In genomic region chr11:30346068-30346688, GRCh38 we compare ENCODE assay signal across 8 cellular contexts. TPM values are rescaled to one million over a fixed set of nuclear protein-coding genes. Genes with fewer than 3 reads are reported as not detected.
DNase-seq lines count a peak whose midpoint lies in the region; ATAC-seq, FAIRE-seq and TF ChIP-seq lines count a peak whose summit lies in the region.

No MANE protein-coding gene starts in this region.

- WGBS in IMR-90 (ENCODE audit: extremely low coverage in 2 of 2, insufficient read length in 1 of 2), 2 experiments: no CpG with 5 or more reads among the region's 5 CpGs
- 66% methylated on average over 2 of the region's 5 CpGs; no CpG with 5 or more reads in 1 of the 2 experiments for WGBS in endodermal cell (ENCODE audit: insufficient coverage in 1 of 2, insufficient read length in 1 of 2), 2 experiments

- H3K4ac ChIP-seq in IMR-90 (ENCODE audit: low read depth, low read length): no peak overlapping the region

- in situ Hi-C loops in IMR-90 (cut with MboI; ENCODE audit: low sequenced_read_pairs): loop anchor here (10.0 kb wide), 1 partner anchor 579 kb away; no protein-coding TSS in a partner anchor

- no peak overlapping the region for H3K23ac ChIP-seq in IMR-90 (ENCODE audit: low read depth, low read length)

- H3K27ac ChIP-seq in IMR-90 (ENCODE audit: insufficient read depth, low read length) (no peak overlapping the region), OCI-LY3 (ENCODE audit: low read length) (no peak overlapping the region), endodermal cell (ENCODE audit: low read depth, low read length) (no peak overlapping the region)

- no peak overlapping the region for H3K14ac ChIP-seq in IMR-90 (replicated peaks; ENCODE audit: low read depth, low read length)

- no peak overlapping the region for H3K4me3 Mint-ChIP-seq in endodermal cell
- H3K4me3 Mint-ChIP-seq in naive B cell: no peak overlapping the region

- intact Hi-C loops in IMR-90 (cut with micrococcal nuclease): loop anchor here (1.0 to 2.0 kb wide), 4 partner anchors 307 to 572 kb away; no protein-coding TSS in a partner anchor

- no peak overlapping the region for H2BK120ac ChIP-seq in IMR-90 (ENCODE audit: low read depth, low read length)

- H4K20me1 ChIP-seq in IMR-90 (ENCODE audit: insufficient read depth, low read length) (no peaks in the 10 kb centered on the region), OCI-LY3 (ENCODE audit: insufficient read depth, low read length) (no peaks in the 10 kb centered on the region)

- H3K36me3 ChIP-seq in IMR-90 (ENCODE audit: control insufficient read depth, insufficient read depth, low read length) (no peaks in the 10 kb centered on the region), OCI-LY3 (replicated peaks; ENCODE audit: low read depth, low read length) (peaks cover 24% of the 10 kb centered on the region), endodermal cell (ENCODE audit: control insufficient read depth, insufficient read depth, low read length) (no peaks in the 10 kb centered on the region)

- H3K27me3 Mint-ChIP-seq in endodermal cell (ENCODE audit: insufficient read depth) (no peaks in the 10 kb centered on the region), naive B cell (no peaks in the 10 kb centered on the region)

- H2AFZ ChIP-seq in IMR-90 (replicated peaks; ENCODE audit: low read length, poor library complexity) (no peak overlapping the region), OCI-LY3 (ENCODE audit: low read depth, low read length) (no peak overlapping the region)

- peak; percentile 55 for FAIRE-seq in D721Med (lab: Jason Lieb, UNC)

- CTCF ChIA-PET in IMR-90 (lab: Yijun Ruan, JAX): interaction anchor here (0.6 to 0.8 kb wide), 2 partner anchors 513 to 568 kb away, joined by 4 to 6 read pairs; no protein-coding TSS in a partner anchor

- H3K36me3 Mint-ChIP-seq in endodermal cell (ENCODE audit: low read depth) (no peaks in the 10 kb centered on the region), naive B cell (peaks cover 0 to 7% of the 10 kb centered on the region in 2 donors)

- H3K4me1 Mint-ChIP-seq in endodermal cell (peaks cover 2% of the 10 kb centered on the region), naive B cell (peaks cover 21 to 44% (median 26%) of the 10 kb centered on the region in 3 donors)

- ATAC-seq in IMR-90 (ENCODE audit: low read depth): peak; percentile 63
- no peak for ATAC-seq in naive B cell (ENCODE audit: low read depth in 2 of 2)
- ATAC-seq in HG03565 (IDR thresholded peaks at IDR 0.05; ENCODE audit: unreplicated experiment): no peak

- H3K9me3 ChIP-seq in IMR-90 (ENCODE audit: control insufficient read depth, insufficient read depth, low read length) (no peaks in the 10 kb centered on the region), OCI-LY3 (ENCODE audit: insufficient read depth, low read length) (peaks cover 4% of the 10 kb centered on the region; the same call in 1 of the 2 replicates), endodermal cell (ENCODE audit: control insufficient read depth, low read length) (peaks cover 6% of the 10 kb centered on the region)

- H3K18ac ChIP-seq in IMR-90 (ENCODE audit: low read depth, low read length): no peak overlapping the region

- no peak overlapping the region for H2BK15ac ChIP-seq in IMR-90 (ENCODE audit: low read depth, low read length)

- H4K5ac ChIP-seq in IMR-90 (ENCODE audit: low read depth, low read length): no peak overlapping the region

- no peak overlapping the region for H3K27ac Mint-ChIP-seq in endodermal cell
- H3K27ac Mint-ChIP-seq in naive B cell: no peak overlapping the region

- TF ChIP-seq POLR2A in IMR-90 (IDR thresholded peaks at IDR 0.05; ENCODE audit: low read depth, low read length): no peak

- no peak overlapping the region for H2BK20ac ChIP-seq in IMR-90 (ENCODE audit: low read depth, low read length)

- no peak overlapping the region for H4K8ac ChIP-seq in IMR-90 (ENCODE audit: low read depth in 2 of 2, low read length in 2 of 2)

- DNase-seq in D721Med (ENCODE audit: insufficient read length, low spot score) (no peak), IMR-90 (peak; percentile 62), endodermal cell (no peak), naive B cell (peak; percentile 43), C1 segment of cervical spinal cord (lab: John Stamatoyannopoulos, UW) (no peak)
- DNase-seq in activated T-cell treated with anti-CD3 and anti-CD28 coated beads, Interleukin-2, amount 50 U/mL, for 48 hours: no peak

- H3K9me3 Mint-ChIP-seq in endodermal cell (no peaks in the 10 kb centered on the region), naive B cell (peaks cover 0 to 4% (median 0%) of the 10 kb centered on the region in 7 donors)

- H3K9me1 ChIP-seq in IMR-90 (ENCODE audit: insufficient read depth, low read length): peaks cover 2% of the 10 kb centered on the region; the same call in 1 of the 2 replicates

- POLR2A ChIA-PET in IMR-90 (lab: Charles Lee; ENCODE audit: unreplicated experiment): no interaction called here

- H3K56ac ChIP-seq in IMR-90 (ENCODE audit: extremely low read depth, insufficient read depth, low read length): no peak overlapping the region

- no peak overlapping the region for H3K9ac ChIP-seq in IMR-90 (ENCODE audit: low read depth, low read length)
- H3K9ac ChIP-seq in OCI-LY3 (ENCODE audit: low read length): no peak overlapping the region
- no peak overlapping the region for H3K9ac ChIP-seq in endodermal cell (ENCODE audit: extremely low read depth, low read length, poor library complexity, severe bottlenecking)

- H3K4me3 ChIP-seq in IMR-90 (ENCODE audit: insufficient read depth, low read depth, low read length): no peak overlapping the region
- no peak overlapping the region for H3K4me3 ChIP-seq in OCI-LY3 (ENCODE audit: low read length)
- no peak overlapping the region for H3K4me3 ChIP-seq in endodermal cell (ENCODE audit: low read length)

- H3K27me3 ChIP-seq in IMR-90 (ENCODE audit: control insufficient read depth, insufficient read depth, low read length) (peaks cover 2% of the 10 kb centered on the region; the same call in 1 of the 2 replicates), OCI-LY3 (ENCODE audit: low read depth, low read length) (no peaks in the 10 kb centered on the region), endodermal cell (ENCODE audit: control insufficient read depth, insufficient read depth, low read length, poor library complexity, severe bottlenecking) (no peaks in the 10 kb centered on the region)

- H2AK5ac ChIP-seq in IMR-90 (ENCODE audit: low read depth, low read length): no peak overlapping the region

- no peak overlapping the region for H4K91ac ChIP-seq in IMR-90 (ENCODE audit: insufficient read depth, low read depth, low read length)

- no peak overlapping the region for H2AK9ac ChIP-seq in IMR-90 (replicated peaks; ENCODE audit: low read depth, low read length, poor library complexity)

- no peaks in the 10 kb centered on the region for H3K79me2 ChIP-seq in OCI-LY3 (ENCODE audit: low read length)

- dilution Hi-C loops in IMR-90 (cut with HindIII; ENCODE audit: low sequenced_read_pairs, unreplicated experiment): no loop called here

- H3K4me2 ChIP-seq in IMR-90 (ENCODE audit: low read depth, low read length): no peak overlapping the region
- H3K4me2 ChIP-seq in OCI-LY3 (ENCODE audit: low read length): no peak overlapping the region

- TF ChIP-seq CTCF in D721Med (IDR thresholded peaks at IDR 0.05; ENCODE audit: insufficient read depth, missing control alignments): peak; percentile 53
- peak; percentile 76 for TF ChIP-seq CTCF in IMR-90 (conservative IDR thresholded peaks at IDR 0.05; ENCODE audit: low read depth, low read length)
- peak; percentile 52 for TF ChIP-seq CTCF in OCI-LY3 (IDR thresholded peaks at IDR 0.05; ENCODE audit: low read depth, low read length)
- peak; percentile 81 for TF ChIP-seq CTCF in endodermal cell (conservative IDR thresholded peaks at IDR 0.05)

- no TSS peak for BruUV-seq in IMR-90 (replicated peaks; lab: Mats Ljungman, UMichigan)

- peak; percentile 68 for TF ChIP-seq RAD21 in IMR-90 (IDR thresholded peaks at IDR 0.05; ENCODE audit: low read length)

- H2BK5ac ChIP-seq in IMR-90 (ENCODE audit: low read depth, low read length, poor library complexity, severe bottlenecking): no peak overlapping the region

- H3K4me1 ChIP-seq in IMR-90 (ENCODE audit: control insufficient read depth, insufficient read depth, low read length) (no peaks in the 10 kb centered on the region), OCI-LY3 (ENCODE audit: low read length) (peaks cover 26% of the 10 kb centered on the region), endodermal cell (ENCODE audit: control insufficient read depth, insufficient read depth, low read length) (no peaks in the 10 kb centered on the region)

- H3K79me1 ChIP-seq in IMR-90 (ENCODE audit: low read depth in 1 of 2, low read length in 2 of 2): no peaks in the 10 kb centered on the region

TF ChIP-seq in IMR-90, 13 proteins besides CTCF, POLR2A, EP300 and RAD21:
- TF ChIP-seq SMC3 (IDR thresholded peaks at IDR 0.05; ENCODE audit: low read depth, low read length) (peak; percentile 57), MAFK (IDR thresholded peaks at IDR 0.05; ENCODE audit: low read depth, low read length) (no peak)
TF ChIP-seq in IMR-90: peak in this region for 1.

RNA-seq across cellular contexts. Expression of gene ARL14EP, which starts 23.3 kb away (rescaled TPM):
- total RNA-seq in IMR-90 (2012; rRNA removed) (13.8 and 28.1 TPM in 2 replicates), endodermal cell (10 to 100 TPM; 22.2 to 25.3 TPM)
- polyA plus RNA-seq in IMR-90 (2012; rRNA removed) (12.5 and 15.7 TPM in 2 replicates), naive B cell (ENCODE audit: low read depth in 6 of 6) (100 to 1,000 TPM in 1 of 6 donors, 10 to 100 TPM in 5; 60.4 to 131 (median 92.3) TPM)
- 1.2 and 1.5 TPM in 2 replicates for polyA plus RNA-seq in IMR-90 (2012; cell fraction: cytosol; rRNA removed)
- polyA plus RNA-seq in IMR-90 (2012; cell fraction: nucleus; rRNA removed; ENCODE audit: low replicate concordance): 1.4 and 11.0 TPM in 2 replicates
- 25.4 TPM for polyA plus RNA-seq in endodermal cell (2013, experiment 1 of 2)
- 26.4 TPM for polyA plus RNA-seq in endodermal cell (2013, experiment 2 of 2)

Comparison
In these comparisons a context has a peak if more than half of its experiments do, and no peak if none do; other contexts are left out.
1. DNase-seq: peak in IMR-90 (single experiment) and naive B cell (single experiment); none in D721Med (single experiment), endodermal cell (single experiment), C1 segment of cervical spinal cord (0 of 14) and activated T-cell treated with anti-CD3 and anti-CD28 coated beads, Interleukin-2, amount 50 U/mL, for 48 hours (0 of 2).
2. Peak in every context shown above with its lines, with median percentiles within 50 percentile points of each other: CTCF ChIP-seq.